1 cellular context compared by ENCODE assay signal in genomic region chr11:15923169-15923568, GRCh38.
TF ChIP-seq lines count a peak whose summit lies in the region.

No MANE protein-coding gene starts in this region.

TF ChIP-seq in GM12878, 131 proteins besides CTCF, POLR2A, EP300 and RAD21 (continued from another document):
- TF ChIP-seq BCLAF1 (IDR thresholded peaks at IDR 0.05) = no peak
- no peak for TF ChIP-seq SP1 (IDR thresholded peaks at IDR 0.05; ENCODE audit: low read depth, low read length)
- TF ChIP-seq FOXK2 (IDR thresholded peaks at IDR 0.05) = no peak
- TF ChIP-seq BMI1 (IDR thresholded peaks at IDR 0.05; ENCODE audit: borderline replicate concordance) = no peak
- no peak for TF ChIP-seq HDAC2 (IDR thresholded peaks at IDR 0.05)
- no peak for TF ChIP-seq GATAD2B (conservative IDR thresholded peaks at IDR 0.05; ENCODE audit: low read depth)
- TF ChIP-seq SREBF1 (IDR thresholded peaks at IDR 0.05; ENCODE audit: low read length) = no peak
- no peak for TF ChIP-seq SUZ12 (IDR thresholded peaks at IDR 0.05; ENCODE audit: unreplicated experiment)
- TF ChIP-seq REST (IDR thresholded peaks at IDR 0.05; ENCODE audit: low read depth, low read length) = no peak
- no peak for TF ChIP-seq PML (IDR thresholded peaks at IDR 0.05; ENCODE audit: low read length)
- no peak for TF ChIP-seq CREM (IDR thresholded peaks at IDR 0.05; ENCODE audit: low read depth)
